Comparison of ENCODE assay signal across 8 cellular contexts in the genomic region with DNA sequence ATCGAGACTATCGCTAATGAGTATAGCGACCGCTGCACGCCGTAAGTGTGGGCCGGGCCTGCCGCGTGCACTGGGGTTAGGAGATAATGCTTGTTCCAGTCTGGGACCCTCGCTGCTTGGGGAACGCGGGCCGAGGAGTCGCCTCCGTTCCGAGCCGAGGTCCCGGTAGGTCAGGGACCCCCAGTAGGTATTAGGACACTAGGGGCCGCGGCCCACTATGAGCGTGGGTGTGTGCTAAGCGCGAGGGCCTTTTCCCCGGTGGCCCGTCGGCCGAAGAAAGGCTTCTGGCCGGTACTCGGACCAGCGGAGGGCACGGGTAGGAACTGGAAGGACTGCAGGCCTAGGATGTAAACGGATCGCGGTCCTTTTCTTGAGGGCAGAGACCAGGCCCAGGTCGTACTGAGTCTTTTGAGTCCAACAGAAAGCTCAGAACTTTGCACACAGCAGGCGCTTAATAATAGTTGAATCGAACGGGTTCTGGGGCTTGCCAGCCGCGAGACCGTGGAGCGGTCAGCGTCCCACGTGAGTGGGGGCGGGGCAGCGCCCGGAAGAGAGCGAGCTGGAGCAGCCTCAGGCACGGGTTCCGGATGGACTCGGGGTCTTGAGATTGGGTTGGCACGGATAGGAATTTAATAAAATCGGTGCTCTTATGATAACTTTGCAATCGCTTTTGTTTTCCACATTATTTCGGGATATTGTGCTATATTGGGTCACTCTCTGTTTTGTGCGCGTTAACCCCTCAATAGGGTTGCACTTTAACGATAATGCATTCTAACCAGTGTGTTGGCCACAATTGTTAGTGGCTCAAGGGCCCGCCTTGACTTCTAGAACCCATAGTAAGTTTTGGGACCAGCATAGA. TPM values are rescaled to one million over a fixed set of nuclear protein-coding genes. Genes with fewer than 3 reads are reported as not detected.
DNase-seq lines count a peak whose midpoint lies in the region; ATAC-seq and TF ChIP-seq lines count a peak whose summit lies in the region.

No MANE protein-coding gene starts in this region.

- peak; percentile 75 to 78 for ATAC-seq in lower lobe of right lung

- H3K4me1 ChIP-seq in duodenal mucosa (ENCODE audit: control insufficient read depth in 1 of 2, insufficient read depth in 2 of 2, low read length in 2 of 2): peaks cover 29 to 36% of the 10 kb centered on the region in 2 donors
- H3K4me1 ChIP-seq in lower lobe of right lung: peaks cover 49% of the 10 kb centered on the region

- TF ChIP-seq POLR2A in NB4 (IDR thresholded peaks at IDR 0.05; ENCODE audit: extremely low read depth, insufficient read length): peak; percentile 54

- intact Hi-C loops in lower lobe of right lung (cut with DNase I): no loop called here

- peak in 2 of 3 experiments; percentile 52 to 61 for DNase-seq in NCI-H1417 (lab: John Stamatoyannopoulos, UW)
- DNase-seq in NCI-H1417 treated with DMSO at 0.1 percent for 48 hours (lab: John Stamatoyannopoulos, UW): no peak
- DNase-seq in HFF-Myc (ENCODE audit: extremely low read depth, low read depth): no peak
- DNase-seq in NB4 (ENCODE audit: low read depth): peak; percentile 71
- DNase-seq in activated CD4-positive, alpha-beta T cell treated with anti-CD3 and anti-CD28 coated beads, Interleukin-2, amount 50 U/mL, for 1 hour: peak; percentile 18
- peak; percentile 84 for DNase-seq in lower lobe of right lung
- DNase-seq in stimulated activated CD4-positive, alpha-beta T cell treated with anti-CD3 and anti-CD28 coated beads, TNF-alpha, amount 100 ng/mL, for 48 hours (ENCODE audit: low read depth in 3 of 3): peak; percentile 41 to 62 (median 52)

- no peaks in the 10 kb centered on the region for H3K36me3 ChIP-seq in duodenal mucosa (ENCODE audit: control insufficient read depth in 1 of 2, insufficient read depth in 2 of 2, low read length in 2 of 2)
- no peaks in the 10 kb centered on the region for H3K36me3 ChIP-seq in lower lobe of right lung

- no peak for TF ChIP-seq CTCF in HFF-Myc (IDR thresholded peaks at IDR 0.05; ENCODE audit: low read depth, low read length, missing control alignments)
- no peak for TF ChIP-seq CTCF in NB4 (IDR thresholded peaks at IDR 0.05; ENCODE audit: low read depth, low read length)
- no peak for TF ChIP-seq CTCF in lower lobe of right lung (IDR thresholded peaks at IDR 0.05)

- peak overlapping the region; percentile 98 for H3K9ac ChIP-seq in duodenal mucosa (ENCODE audit: low read depth in 1 of 2, low read length in 2 of 2)

- H3K9me3 ChIP-seq in duodenal mucosa (ENCODE audit: control insufficient read depth in 1 of 2, low read length in 2 of 2) (no peaks in the 10 kb centered on the region), lower lobe of right lung (no peaks in the 10 kb centered on the region)

- H3K27ac ChIP-seq in duodenal mucosa (ENCODE audit: low read depth, low read length) (peak overlapping the region; percentile 98), lower lobe of right lung (peak overlapping the region; percentile 97)

- H3K27me3 ChIP-seq in duodenal mucosa (ENCODE audit: control insufficient read depth in 1 of 2, insufficient read depth in 2 of 2, low read length in 2 of 2) (no peaks in the 10 kb centered on the region), lower lobe of right lung (ENCODE audit: low read depth) (no peaks in the 10 kb centered on the region)

- peak overlapping the region; percentile 97 for H3K4me3 ChIP-seq in HFF-Myc (replicated peaks; ENCODE audit: low read depth, low read length)
- H3K4me3 ChIP-seq in NB4 (ENCODE audit: low read depth, low read length): peak overlapping the region; percentile 98
- peak overlapping the region; percentile 96 to 97 for H3K4me3 ChIP-seq in duodenal mucosa (ENCODE audit: low read depth in 1 of 2, low read length in 2 of 2)
- peak overlapping the region; percentile 90 for H3K4me3 ChIP-seq in lower lobe of right lung

RNA-seq across cellular contexts. Expression of gene HSPA4, which starts 0.7 kb away (rescaled TPM):
- total RNA-seq in lower lobe of right lung: 66.0 TPM

RNA-seq across cellular contexts. Expression of gene ZCCHC10, which starts 26.2 kb away (rescaled TPM):
- total RNA-seq in lower lobe of right lung: 18.5 TPM

Comparison
In these comparisons a context has a peak if more than half of its experiments do, and no peak if none do; other contexts are left out.
1. DNase-seq: peak in NCI-H1417 (2 of 3), NB4 (single experiment), activated CD4-positive, alpha-beta T cell treated with anti-CD3 and anti-CD28 coated beads, Interleukin-2, amount 50 U/mL, for 1 hour (single experiment), lower lobe of right lung (single experiment) and stimulated activated CD4-positive, alpha-beta T cell treated with anti-CD3 and anti-CD28 coated beads, TNF-alpha, amount 100 ng/mL, for 48 hours (3 of 3); none in NCI-H1417 treated with DMSO at 0.1 percent for 48 hours (single experiment) and HFF-Myc (single experiment).
2. Peak in every context shown above with its lines, with median percentiles within 50 percentile points of each other: H3K4me3 ChIP-seq.